ENCODE assay signal across 29 cellular contexts in genomic region chrX:114152801-114153200, GRCh38.
"Had no signal": no experiment of that assay in that cellular context is flagged by ENCODE, and none has a peak within 500 bp of the region (broad histone marks: within the 10 kb centered on the region; RNA-seq: fewer than 3 reads in every experiment).

No MANE protein-coding gene starts in this region.

- H3K4me1 ChIP-seq: ascending aorta had no signal

- H3K9me3 ChIP-seq: ascending aorta had no signal

- H3K27ac ChIP-seq: ascending aorta, cardiac muscle cell, VCaP had no signal

- H3K27me3 ChIP-seq: ascending aorta, cardiac muscle cell had no signal

- DNase-seq: activated B cell treated with CpG ODN at 0.5 μM for 24 hours; activated CD4-positive, alpha-beta memory T cell treated with anti-CD3 and anti-CD28 coated beads, Interleukin-2, amount 10 ng/mL, durations not matched to agents 7 days and 5 days; activated CD4-positive, alpha-beta T cell treated with anti-CD3 and anti-CD28 coated beads for 4 hours; activated CD4-positive, alpha-beta T cell treated with anti-CD3 and anti-CD28 coated beads, Interleukin-2, amount 10 ng/mL, durations not matched to agents 24 days and 14 days; activated CD4-positive, alpha-beta T cell treated with anti-CD3 and anti-CD28 coated beads, Interleukin-2, amount 50 U/mL, for 48 hours; activated CD4-positive, CD25-positive, alpha-beta regulatory T cell treated with anti-CD3 and anti-CD28 coated beads, Interleukin-2, amount 50 U/mL, for 72 hours; activated CD8-positive, alpha-beta memory T cell treated with anti-CD3 and anti-CD28 coated beads for 24 hours; activated CD8-positive, alpha-beta memory T cell treated with anti-CD3 and anti-CD28 coated beads, Interleukin-2, amount 10 ng/mL, durations not matched to agents 7 days and 5 days; activated CD8-positive, alpha-beta memory T cell treated with anti-CD3 and anti-CD28 coated beads, Interleukin-2, amount 50 U/mL, for 48 hours; activated CD8-positive, alpha-beta T cell treated with anti-CD3 and anti-CD28 coated beads, Interleukin-2, amount 10 ng/mL, durations not matched to agents 7 days and 5 days; activated effector memory CD4-positive, alpha-beta T cell treated with Interleukin-2 at 50 U/mL for 16 hours; activated gamma-delta T cell; activated naive CD4-positive, alpha-beta T cell treated with anti-CD3 and anti-CD28 coated beads, Interleukin-2, amount 10 ng/mL, durations not matched to agents 7 days and 5 days; activated naive CD4-positive, alpha-beta T cell treated with Interleukin-2 at 50 U/mL for 16 hours; activated naive CD8-positive, alpha-beta T cell treated with anti-CD3 and anti-CD28 coated beads, Interleukin-2, amount 10 ng/mL, durations not matched to agents 7 days and 5 days; activated naive CD8-positive, alpha-beta T cell treated with anti-CD3 and anti-CD28 coated beads, Interleukin-2, amount 50 U/mL, for 24 hours; activated T-cell treated with anti-CD3 and anti-CD28 coated beads, Interleukin-2, amount 50 U/mL, for 24 hours; activated T-cell treated with anti-CD3 and anti-CD28 coated beads, Interleukin-2, amount 50 U/mL, for 48 hours; amygdala; anterior cingulate cortex; caudate nucleus; cerebellar nuclear complex; T-helper 2 cell; T-helper 9 cell had no signal

- H3K4me3 ChIP-seq: ascending aorta, cardiac muscle cell had no signal

- H3K36me3 ChIP-seq: ascending aorta, cardiac muscle cell had no signal

- FAIRE-seq: bronchial epithelial cell, TTC549 had no signal

- ATAC-seq: activated CD8-positive, alpha-beta memory T cell treated with anti-CD3 and anti-CD28 coated beads, Interleukin-2, amount 10 ng/mL, durations not matched to agents 7 days and 5 days; activated CD8-positive, alpha-beta T cell treated with anti-CD3 and anti-CD28 coated beads, Interleukin-2, amount 10 ng/mL, durations not matched to agents 7 days and 5 days; activated naive CD8-positive, alpha-beta T cell treated with anti-CD3 and anti-CD28 coated beads, Interleukin-2, amount 50 U/mL, for 24 hours had no signal
